ENCODE assay signal across 8 cellular contexts in genomic region chr5:131589510-131590348, GRCh38.
A peak's percentile ranks its signal among the peaks of the same experiment; 100 is the strongest.
DNase-seq lines count a peak whose midpoint lies in the region; ATAC-seq and FAIRE-seq lines count a peak whose summit lies in the region.

No MANE protein-coding gene starts in this region.

- no peak overlapping the region for H3K4me3 Mint-ChIP-seq in central memory CD8-positive, alpha-beta T cell

- peaks cover 3% of the 10 kb centered on the region for H3K36me3 Mint-ChIP-seq in central memory CD8-positive, alpha-beta T cell (ENCODE audit: insufficient read depth)

- FAIRE-seq in RCC 7860 (lab: Jason Lieb, UNC) = no peak

- ATAC-seq in central memory CD8-positive, alpha-beta T cell (replicated peaks; ENCODE audit: extremely low read depth, poor library complexity, severe bottlenecking) = peak; percentile 49
- ATAC-seq in GM19324 (IDR thresholded peaks at IDR 0.05; ENCODE audit: low FRiP score, unreplicated experiment) = no peak

- H3K27me3 Mint-ChIP-seq in central memory CD8-positive, alpha-beta T cell = no peaks in the 10 kb centered on the region

- peaks cover 28% of the 10 kb centered on the region for H3K4me1 Mint-ChIP-seq in central memory CD8-positive, alpha-beta T cell

- H3K9me3 Mint-ChIP-seq in central memory CD8-positive, alpha-beta T cell = no peaks in the 10 kb centered on the region

- DNase-seq in 8988T (peak; percentile 17), EL (peak; percentile 55), HS-5 (ENCODE audit: low read depth) (peak; percentile 20), RCC 7860 (ENCODE audit: low spot score) (peak; percentile 49), kidney glomerular epithelial cell (lab: John Stamatoyannopoulos, UW) (peak; percentile 23), substantia nigra (lab: John Stamatoyannopoulos, UW) (peak in 14 of 49 donors; percentile 6 to 50 (median 16))
- DNase-seq in central memory CD8-positive, alpha-beta T cell (ENCODE audit: low spot score in 2 of 2) = peak; percentile 14 to 20

- H3K27ac Mint-ChIP-seq in central memory CD8-positive, alpha-beta T cell (ENCODE audit: low read depth) = no peak overlapping the region

- H3K27ac ChIP-seq in substantia nigra (ENCODE audit: low read depth, low read length, poor library complexity, severe bottlenecking) = peak overlapping the region; percentile 6
